Comparison of ENCODE assay signal across 25 cellular contexts in the genomic region with DNA sequence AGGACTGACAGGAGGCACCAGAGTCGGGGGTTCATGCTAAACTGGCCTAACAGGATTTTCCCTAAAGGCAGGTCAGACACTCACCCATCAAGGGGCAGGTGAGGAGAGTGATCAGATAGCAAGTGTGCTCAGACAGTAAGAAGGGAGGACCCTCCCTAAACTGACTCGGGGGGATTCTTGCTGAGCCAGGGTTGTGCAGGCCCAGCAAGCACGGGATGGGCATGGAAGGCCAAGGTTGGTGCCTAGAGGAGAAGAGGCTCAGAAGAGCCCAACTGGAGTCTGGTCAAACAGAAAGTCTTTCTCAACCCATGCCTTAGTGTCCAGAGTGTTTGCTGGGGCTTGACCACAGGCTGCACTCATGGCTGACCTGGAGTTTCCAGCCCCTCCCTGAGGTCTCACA. TPM values are rescaled to one million over a fixed set of nuclear protein-coding genes. Genes with fewer than 3 reads are reported as not detected.
"Had no signal": no experiment of that assay in that cellular context is flagged by ENCODE, and none has a peak within 500 bp of the region (broad histone marks: within the 10 kb centered on the region; RNA-seq: fewer than 3 reads in every experiment).

No MANE protein-coding gene starts in this region.

- H3K4me1 ChIP-seq: left lung, spleen, uterus had no signal

- H3K4me3 Mint-ChIP-seq: naive thymus-derived CD8-positive, alpha-beta T cell; nephron progenitor cell; stimulated activated memory B cell treated with anti-CD40 and anti-IgM and Interleukin-4, amounts not matched to agents 10 μg/mL and 1 μg/mL and 100 μg/mL, for 72 hours; stimulated activated naive CD8-positive, alpha-beta T cell treated with anti-CD3 and anti-CD28 coated beads, Interleukin-15, Interleukin-2, amounts not matched to agents 100 ng/mL and 50 ng/mL, for 24 hours had no signal

- H3K9me3 ChIP-seq: gastrocnemius medialis, left lung, ovary, psoas muscle, sigmoid colon, thoracic aorta, tibial nerve, upper lobe of left lung, uterus had no signal

- H3K27ac ChIP-seq: epithelial cell of prostate, gastrocnemius medialis, left lung, ovary, psoas muscle, sigmoid colon, spleen, thoracic aorta, tibial nerve, upper lobe of left lung, uterus had no signal

- H3K27me3 Mint-ChIP-seq: naive thymus-derived CD8-positive, alpha-beta T cell; stimulated activated memory B cell treated with anti-CD40 and anti-IgM and Interleukin-4, amounts not matched to agents 10 μg/mL and 1 μg/mL and 100 μg/mL, for 72 hours; stimulated activated naive CD8-positive, alpha-beta T cell treated with anti-CD3 and anti-CD28 coated beads, Interleukin-15, Interleukin-2, amounts not matched to agents 100 ng/mL and 50 ng/mL, for 24 hours had no signal

- H3K27ac Mint-ChIP-seq: naive thymus-derived CD8-positive, alpha-beta T cell; nephron progenitor cell; stimulated activated memory B cell treated with anti-CD40 and anti-IgM and Interleukin-4, amounts not matched to agents 10 μg/mL and 1 μg/mL and 100 μg/mL, for 72 hours; stimulated activated naive CD8-positive, alpha-beta T cell treated with anti-CD3 and anti-CD28 coated beads, Interleukin-15, Interleukin-2, amounts not matched to agents 100 ng/mL and 50 ng/mL, for 24 hours had no signal

- H3K27me3 ChIP-seq: gastrocnemius medialis, left lung, ovary, sigmoid colon, spleen, tibial nerve, upper lobe of left lung, uterus had no signal

- H3K36me3 ChIP-seq: gastrocnemius medialis, left lung, ovary, sigmoid colon, spleen, thoracic aorta, tibial nerve, upper lobe of left lung, uterus had no signal

- H3K9me3 Mint-ChIP-seq: stimulated activated memory B cell treated with anti-CD40 and anti-IgM and Interleukin-4, amounts not matched to agents 10 μg/mL and 1 μg/mL and 100 μg/mL, for 72 hours; stimulated activated naive CD8-positive, alpha-beta T cell treated with anti-CD3 and anti-CD28 coated beads, Interleukin-15, Interleukin-2, amounts not matched to agents 100 ng/mL and 50 ng/mL, for 24 hours had no signal

- ATAC-seq: gastrocnemius medialis; left lung; naive thymus-derived CD8-positive, alpha-beta T cell; psoas muscle; right cardiac atrium; stimulated activated memory B cell treated with anti-CD40 and anti-IgM and Interleukin-4, amounts not matched to agents 10 μg/mL and 1 μg/mL and 100 μg/mL, for 72 hours had no signal

- H3K4me1 Mint-ChIP-seq: naive thymus-derived CD8-positive, alpha-beta T cell; nephron progenitor cell had no signal

- H3K36me3 Mint-ChIP-seq: stimulated activated memory B cell treated with anti-CD40 and anti-IgM and Interleukin-4, amounts not matched to agents 10 μg/mL and 1 μg/mL and 100 μg/mL, for 72 hours had no signal

- DNase-seq: cortex of kidney; effector CD4-positive, alpha-beta T cell; foreskin fibroblast; gastrocnemius medialis; kidney; left lung; mesendoderm; midbrain; naive thymus-derived CD8-positive, alpha-beta T cell; nephron progenitor cell; occipital lobe; ovary; psoas muscle; right cardiac atrium; sigmoid colon; spleen; stimulated activated CD4-positive, alpha-beta T cell treated with anti-CD3 and anti-CD28 coated beads, Interleukin-4, amount 100 ng/mL, for 4 hours; upper lobe of left lung; uterus had no signal

- H3K4me3 ChIP-seq: gastrocnemius medialis, left lung, ovary, psoas muscle, sigmoid colon, spleen, thoracic aorta, tibial nerve, upper lobe of left lung, uterus had no signal

RNA-seq across cellular contexts. Expression of a gene that starts 45.1 kb away (rescaled TPM):
- total RNA-seq: naive thymus-derived CD8-positive, alpha-beta T cell; renal cortical epithelial cell had no signal
